2 cellular contexts compared by ENCODE assay signal in the genomic region with DNA sequence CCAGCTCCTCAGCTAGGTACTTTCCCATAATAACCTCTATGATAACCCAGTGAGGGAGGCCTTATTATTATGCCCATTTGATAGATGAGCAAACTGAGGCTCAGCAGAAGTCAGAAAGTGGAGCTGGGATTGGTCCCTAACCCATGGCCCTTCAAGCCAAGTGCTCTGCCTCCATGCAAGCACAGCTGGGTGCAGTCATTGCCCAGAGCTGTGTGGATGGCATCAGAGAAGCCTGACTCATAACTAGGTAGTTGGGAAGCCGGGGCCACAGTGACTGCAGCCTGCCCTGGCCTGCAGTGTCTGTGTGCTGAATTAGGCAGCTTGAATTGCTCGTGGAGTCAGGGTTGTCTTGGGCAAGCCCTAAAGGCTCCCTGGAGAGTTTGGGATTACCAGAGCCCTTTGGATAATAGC.
TF ChIP-seq lines count a peak whose summit lies in the region.

No MANE protein-coding gene starts in this region.

TF ChIP-seq in SK-N-SH treated with all-trans-retinoic acid at 6 μM for 48 hours, 23 proteins besides CTCF, POLR2A, EP300 and RAD21 (continued from another document):
- no peak for TF ChIP-seq CREB5 (CRISPR knock-in tag; IDR thresholded peaks at IDR 0.05; ENCODE audit: low read depth)
- no peak for TF ChIP-seq TOX (CRISPR knock-in tag; IDR thresholded peaks at IDR 0.05; ENCODE audit: borderline replicate concordance)
- no peak for TF ChIP-seq BACH2 (CRISPR knock-in tag; IDR thresholded peaks at IDR 0.05; ENCODE audit: borderline replicate concordance)
- no peak for TF ChIP-seq GLIS3 (CRISPR knock-in tag; IDR thresholded peaks at IDR 0.05)
- TF ChIP-seq ISL1 (CRISPR knock-in tag; IDR thresholded peaks at IDR 0.05) = no peak
- TF ChIP-seq ZC3H10 (CRISPR knock-in tag; IDR thresholded peaks at IDR 0.05) = no peak
- TF ChIP-seq ZFP30 (CRISPR knock-in tag; IDR thresholded peaks at IDR 0.05) = no peak
- no peak for TF ChIP-seq ZNF565 (CRISPR knock-in tag; conservative IDR thresholded peaks at IDR 0.05; ENCODE audit: low read depth)
- no peak for TF ChIP-seq TCF4 (CRISPR knock-in tag; IDR thresholded peaks at IDR 0.05; ENCODE audit: borderline replicate concordance)
- TF ChIP-seq ARNTL (CRISPR knock-in tag; IDR thresholded peaks at IDR 0.05; ENCODE audit: borderline replicate concordance, low read depth) = no peak
- no peak for TF ChIP-seq RARB (CRISPR knock-in tag; IDR thresholded peaks at IDR 0.05)

TF ChIP-seq in SK-N-SH, 30 proteins besides CTCF, POLR2A, EP300 and RAD21 (continued from another document):
- TF ChIP-seq EZH2phosphoT487 (IDR thresholded peaks at IDR 0.05; ENCODE audit: borderline replicate concordance, low read depth) = no peak
- no peak for TF ChIP-seq TAF1 (IDR thresholded peaks at IDR 0.05; ENCODE audit: borderline replicate concordance, low read depth, low read length)
- TF ChIP-seq, protein P1, sequence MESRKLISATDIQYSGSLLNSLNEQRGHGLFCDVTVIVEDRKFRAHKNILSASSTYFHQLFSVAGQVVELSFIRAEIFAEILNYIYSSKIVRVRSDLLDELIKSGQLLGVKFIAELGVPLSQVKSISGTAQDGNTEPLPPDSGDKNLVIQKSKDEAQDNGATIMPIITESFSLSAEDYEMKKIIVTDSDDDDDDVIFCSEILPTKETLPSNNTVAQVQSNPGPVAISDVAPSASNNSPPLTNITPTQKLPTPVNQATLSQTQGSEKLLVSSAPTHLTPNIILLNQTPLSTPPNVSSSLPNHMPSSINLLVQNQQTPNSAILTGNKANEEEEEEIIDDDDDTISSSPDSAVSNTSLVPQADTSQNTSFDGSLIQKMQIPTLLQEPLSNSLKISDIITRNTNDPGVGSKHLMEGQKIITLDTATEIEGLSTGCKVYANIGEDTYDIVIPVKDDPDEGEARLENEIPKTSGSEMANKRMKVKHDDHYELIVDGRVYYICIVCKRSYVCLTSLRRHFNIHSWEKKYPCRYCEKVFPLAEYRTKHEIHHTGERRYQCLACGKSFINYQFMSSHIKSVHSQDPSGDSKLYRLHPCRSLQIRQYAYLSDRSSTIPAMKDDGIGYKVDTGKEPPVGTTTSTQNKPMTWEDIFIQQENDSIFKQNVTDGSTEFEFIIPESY (IDR thresholded peaks at IDR 0.05; ENCODE audit: borderline replicate concordance, low read depth) = no peak
- no peak for TF ChIP-seq RXRA (IDR thresholded peaks at IDR 0.05; ENCODE audit: borderline replicate concordance, low read depth)
- TF ChIP-seq, protein P2, sequence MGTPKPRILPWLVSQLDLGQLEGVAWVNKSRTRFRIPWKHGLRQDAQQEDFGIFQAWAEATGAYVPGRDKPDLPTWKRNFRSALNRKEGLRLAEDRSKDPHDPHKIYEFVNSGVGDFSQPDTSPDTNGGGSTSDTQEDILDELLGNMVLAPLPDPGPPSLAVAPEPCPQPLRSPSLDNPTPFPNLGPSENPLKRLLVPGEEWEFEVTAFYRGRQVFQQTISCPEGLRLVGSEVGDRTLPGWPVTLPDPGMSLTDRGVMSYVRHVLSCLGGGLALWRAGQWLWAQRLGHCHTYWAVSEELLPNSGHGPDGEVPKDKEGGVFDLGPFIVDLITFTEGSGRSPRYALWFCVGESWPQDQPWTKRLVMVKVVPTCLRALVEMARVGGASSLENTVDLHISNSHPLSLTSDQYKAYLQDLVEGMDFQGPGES (IDR thresholded peaks at IDR 0.05; ENCODE audit: low read depth, low read length) = no peak
- no peak for TF ChIP-seq POLR2AphosphoS5 (IDR thresholded peaks at IDR 0.05; ENCODE audit: low read depth, low read length)
- TF ChIP-seq FOSL2 (IDR thresholded peaks at IDR 0.05; ENCODE audit: borderline replicate concordance, low read depth) = no peak
- no peak for TF ChIP-seq REST (IDR thresholded peaks at IDR 0.05; ENCODE audit: low read depth, low read length)
- no peak for TF ChIP-seq CHD2 (IDR thresholded peaks at IDR 0.05; ENCODE audit: low read length, partially characterized antibody)
- no peak for TF ChIP-seq SMC3 (IDR thresholded peaks at IDR 0.05; ENCODE audit: low read depth, low read length)
